Comparison of ENCODE assay signal across 17 cellular contexts in the genomic region with DNA sequence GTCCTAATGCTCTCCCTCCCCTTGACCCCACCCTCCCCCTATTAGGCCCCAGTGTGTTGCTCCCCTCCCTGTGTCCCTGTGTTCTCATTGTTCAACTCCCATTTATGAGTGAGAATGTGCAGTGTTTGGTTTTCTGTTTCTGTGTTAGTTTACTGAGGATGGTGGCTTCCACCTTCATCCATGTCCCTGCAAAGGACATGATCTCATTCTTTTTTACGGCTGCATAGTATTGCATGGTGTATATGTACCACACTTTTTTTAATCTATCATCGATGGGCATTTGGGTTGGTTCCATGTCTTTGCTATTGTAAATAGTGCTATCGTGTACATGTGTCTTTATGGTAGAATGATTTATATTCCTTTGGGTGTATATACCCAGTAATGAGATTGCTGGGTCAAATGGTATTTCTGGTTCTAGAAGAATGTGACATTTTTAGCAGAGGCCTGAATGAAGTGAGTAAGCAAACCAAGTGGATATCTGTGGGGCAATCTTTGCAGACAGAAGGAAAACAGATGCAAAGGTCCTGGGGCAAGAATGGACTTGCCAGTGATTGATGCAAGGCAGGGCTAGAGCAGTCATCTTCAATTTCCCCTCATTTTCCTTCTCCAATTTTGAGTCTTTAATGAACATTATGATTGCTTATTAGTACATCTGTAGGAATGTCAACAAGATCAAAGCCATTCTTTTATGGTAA. TPM values are rescaled to one million over a fixed set of nuclear protein-coding genes. Genes with fewer than 3 reads are reported as not detected.
A peak's percentile ranks its signal among the peaks of the same experiment; 100 is the strongest.
DNase-seq lines count a peak whose midpoint lies in the region; ATAC-seq and TF ChIP-seq lines count a peak whose summit lies in the region.
"Had no signal": no experiment of that assay in that cellular context is flagged by ENCODE, and none has a peak within 500 bp of the region (broad histone marks: within the 10 kb centered on the region; RNA-seq: fewer than 3 reads in every experiment).

No MANE protein-coding gene starts in this region.

- TF ChIP-seq CTCF in endothelial cell (IDR thresholded peaks at IDR 0.05; ENCODE audit: unreplicated experiment) (no peak), nephron progenitor cell (IDR thresholded peaks at IDR 0.05) (no peak), omental fat pad (IDR thresholded peaks at IDR 0.05) (no peak)

- peaks cover 2% of the 10 kb centered on the region for H3K27me3 Mint-ChIP-seq in endothelial cell (ENCODE audit: unreplicated experiment)
- no peaks in the 10 kb centered on the region for H3K27me3 Mint-ChIP-seq in nephron progenitor cell (ENCODE audit: low read depth, poor library complexity)
- H3K27me3 Mint-ChIP-seq: activated B cell treated with CpG ODN at 0.5 μM for 24 hours; natural killer cell treated with Interleukin-12 subunit alpha and Interleukin-12 subunit beta and Interleukin-15 and Interleukin-18, amount 100 ng/mL, for 72 hours; stimulated activated naive B cell treated with anti-CD40 and anti-IgM and Interleukin-4, amounts not matched to agents 10 μg/mL and 1 μg/mL and 100 μg/mL, for 72 hours had no signal

- H3K4me1 Mint-ChIP-seq in endothelial cell (ENCODE audit: unreplicated experiment), result peaks cover 18% of the 10 kb centered on the region
- no peaks in the 10 kb centered on the region for H3K4me1 Mint-ChIP-seq in nephron progenitor cell
- H3K4me1 Mint-ChIP-seq: activated B cell treated with CpG ODN at 0.5 μM for 24 hours had no signal

- DNase-seq in EH (ENCODE audit: low read depth) (peak; percentile 88), HPDE6-E6E7 (ENCODE audit: extremely low spot score) (peak; percentile 83), endothelial cell (ENCODE audit: low spot score) (no peak), nephron progenitor cell (no peak), RPMI8226 (no peak), omental fat pad (ENCODE audit: low spot score) (no peak)
- DNase-seq: activated B cell treated with CpG ODN at 0.5 μM for 24 hours; BE2C; heart left ventricle; mesendoderm; NCI-H146; NCI-H446; stimulated activated naive B cell treated with anti-CD40 and anti-IgM and Interleukin-4, amounts not matched to agents 10 μg/mL and 1 μg/mL and 100 μg/mL, for 72 hours; thyroid gland had no signal

- H3K36me3 Mint-ChIP-seq in endothelial cell (ENCODE audit: low read depth, unreplicated experiment), result peaks cover 12% of the 10 kb centered on the region
- H3K36me3 Mint-ChIP-seq in nephron progenitor cell (ENCODE audit: low read depth), result peaks cover 65% of the 10 kb centered on the region

- H3K4me3 Mint-ChIP-seq in endothelial cell (ENCODE audit: unreplicated experiment) (peak overlapping the region; percentile 12), nephron progenitor cell (no peak overlapping the region)
- H3K4me3 Mint-ChIP-seq: activated B cell treated with CpG ODN at 0.5 μM for 24 hours; natural killer cell treated with Interleukin-12 subunit alpha and Interleukin-12 subunit beta and Interleukin-15 and Interleukin-18, amount 100 ng/mL, for 72 hours; stimulated activated naive B cell treated with anti-CD40 and anti-IgM and Interleukin-4, amounts not matched to agents 10 μg/mL and 1 μg/mL and 100 μg/mL, for 72 hours had no signal

- H3K27ac Mint-ChIP-seq in endothelial cell (ENCODE audit: unreplicated experiment) (no peak overlapping the region), nephron progenitor cell (peak overlapping the region; percentile 52)
- H3K27ac Mint-ChIP-seq: activated B cell treated with CpG ODN at 0.5 μM for 24 hours; stimulated activated naive B cell treated with anti-CD40 and anti-IgM and Interleukin-4, amounts not matched to agents 10 μg/mL and 1 μg/mL and 100 μg/mL, for 72 hours had no signal

- no peak for ATAC-seq in HG02870 (IDR thresholded peaks at IDR 0.05; ENCODE audit: unreplicated experiment)
- no peak for ATAC-seq in omental fat pad (ENCODE audit: low FRiP score)
- ATAC-seq in HG03097 (IDR thresholded peaks at IDR 0.05; ENCODE audit: low FRiP score, unreplicated experiment), result no peak
- ATAC-seq: heart left ventricle; natural killer cell treated with Interleukin-12 subunit alpha and Interleukin-12 subunit beta and Interleukin-15 and Interleukin-18, amount 100 ng/mL, for 72 hours; stimulated activated naive B cell treated with anti-CD40 and anti-IgM and Interleukin-4, amounts not matched to agents 10 μg/mL and 1 μg/mL and 100 μg/mL, for 72 hours had no signal

- no peaks in the 10 kb centered on the region for H3K9me3 Mint-ChIP-seq in endothelial cell (ENCODE audit: unreplicated experiment)
- H3K9me3 Mint-ChIP-seq in nephron progenitor cell, result peaks cover 5% of the 10 kb centered on the region
- H3K9me3 Mint-ChIP-seq: activated B cell treated with CpG ODN at 0.5 μM for 24 hours; natural killer cell treated with Interleukin-12 subunit alpha and Interleukin-12 subunit beta and Interleukin-15 and Interleukin-18, amount 100 ng/mL, for 72 hours; stimulated activated naive B cell treated with anti-CD40 and anti-IgM and Interleukin-4, amounts not matched to agents 10 μg/mL and 1 μg/mL and 100 μg/mL, for 72 hours had no signal

RNA-seq across cellular contexts. Expression of gene UBE4B, which starts 50.2 kb away (rescaled TPM):
- total RNA-seq in endothelial cell (ENCODE audit: unreplicated experiment) (54.8 TPM), omental fat pad (10 to 100 TPM; 33.3 to 58.4 (median 46.1) TPM)

Comparison
In these comparisons a context has a peak if more than half of its experiments do, and no peak if none do; other contexts are left out.
1. DNase-seq: peak in EH (single experiment) and HPDE6-E6E7 (single experiment); none in endothelial cell (single experiment), nephron progenitor cell (single experiment), RPMI8226 (single experiment) and omental fat pad (single experiment).